ENCODE assay signal across 1 cellular context in the genomic region with DNA sequence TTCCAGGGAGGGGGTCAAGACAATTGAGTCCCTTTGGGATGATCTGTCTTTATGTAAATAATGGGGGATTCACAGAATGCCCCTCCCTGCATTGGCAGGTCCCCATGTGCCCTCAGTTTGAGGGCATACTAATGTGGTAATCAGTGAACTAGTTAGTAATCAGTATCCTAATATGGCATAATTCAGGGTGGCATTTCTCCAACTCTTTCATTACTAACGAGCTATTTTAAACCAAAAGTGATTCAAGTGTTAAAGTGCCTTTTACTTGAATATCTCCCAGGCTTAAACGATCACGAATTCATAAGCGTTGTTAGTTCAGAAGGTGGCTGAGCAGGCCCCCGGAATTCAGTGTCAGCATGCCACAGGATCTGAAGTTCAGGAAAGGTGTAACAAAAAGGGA.
TF ChIP-seq lines count a peak whose summit lies in the region.

No MANE protein-coding gene starts in this region.

TF ChIP-seq in WTC11, 78 proteins besides CTCF, POLR2A, EP300 and RAD21 (continued from another document):
- TF ChIP-seq, protein P1, sequence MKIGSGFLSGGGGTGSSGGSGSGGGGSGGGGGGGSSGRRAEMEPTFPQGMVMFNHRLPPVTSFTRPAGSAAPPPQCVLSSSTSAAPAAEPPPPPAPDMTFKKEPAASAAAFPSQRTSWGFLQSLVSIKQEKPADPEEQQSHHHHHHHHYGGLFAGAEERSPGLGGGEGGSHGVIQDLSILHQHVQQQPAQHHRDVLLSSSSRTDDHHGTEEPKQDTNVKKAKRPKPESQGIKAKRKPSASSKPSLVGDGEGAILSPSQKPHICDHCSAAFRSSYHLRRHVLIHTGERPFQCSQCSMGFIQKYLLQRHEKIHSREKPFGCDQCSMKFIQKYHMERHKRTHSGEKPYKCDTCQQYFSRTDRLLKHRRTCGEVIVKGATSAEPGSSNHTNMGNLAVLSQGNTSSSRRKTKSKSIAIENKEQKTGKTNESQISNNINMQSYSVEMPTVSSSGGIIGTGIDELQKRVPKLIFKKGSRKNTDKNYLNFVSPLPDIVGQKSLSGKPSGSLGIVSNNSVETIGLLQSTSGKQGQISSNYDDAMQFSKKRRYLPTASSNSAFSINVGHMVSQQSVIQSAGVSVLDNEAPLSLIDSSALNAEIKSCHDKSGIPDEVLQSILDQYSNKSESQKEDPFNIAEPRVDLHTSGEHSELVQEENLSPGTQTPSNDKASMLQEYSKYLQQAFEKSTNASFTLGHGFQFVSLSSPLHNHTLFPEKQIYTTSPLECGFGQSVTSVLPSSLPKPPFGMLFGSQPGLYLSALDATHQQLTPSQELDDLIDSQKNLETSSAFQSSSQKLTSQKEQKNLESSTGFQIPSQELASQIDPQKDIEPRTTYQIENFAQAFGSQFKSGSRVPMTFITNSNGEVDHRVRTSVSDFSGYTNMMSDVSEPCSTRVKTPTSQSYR (CRISPR knock-in tag; IDR thresholded peaks at IDR 0.05): no peak
- TF ChIP-seq ATF1 (CRISPR knock-in tag; IDR thresholded peaks at IDR 0.05) (no peak), AR (CRISPR knock-in tag; IDR thresholded peaks at IDR 0.05) (no peak), ZNF416 (CRISPR knock-in tag; IDR thresholded peaks at IDR 0.05) (no peak), ZNF263 (CRISPR knock-in tag; IDR thresholded peaks at IDR 0.05; ENCODE audit: low read depth) (no peak)
